ENCODE assay signal across 13 cellular contexts in genomic region chr10:110022716-110023504, GRCh38. TPM values are rescaled to one million over a fixed set of nuclear protein-coding genes. Genes with fewer than 3 reads are reported as not detected.
DNase-seq lines count a peak whose midpoint lies in the region; ATAC-seq and TF ChIP-seq lines count a peak whose summit lies in the region.
"Had no signal": no experiment of that assay in that cellular context is flagged by ENCODE, and none has a peak within 500 bp of the region (broad histone marks: within the 10 kb centered on the region; RNA-seq: fewer than 3 reads in every experiment).

No MANE protein-coding gene starts in this region.

- H3K18ac ChIP-seq in neuronal stem cell (ENCODE audit: low read length) = no peak overlapping the region

- H2AK5ac ChIP-seq in neuronal stem cell (ENCODE audit: low read depth, low read length) = no peak overlapping the region

- H3K27me3 Mint-ChIP-seq in activated B cell treated with CpG ODN at 0.5 μM for 24 hours (no peaks in the 10 kb centered on the region), memory B cell (no peaks in the 10 kb centered on the region)
- H3K27me3 Mint-ChIP-seq: type B pancreatic cell had no signal

- H4K91ac ChIP-seq in neuronal stem cell (ENCODE audit: low read depth, low read length, poor library complexity) = no peak overlapping the region

- no peak for DNase-seq in heart left ventricle
- no peak for DNase-seq in cardiac septum (ENCODE audit: low spot score)
- no peak for DNase-seq in activated B cell treated with CpG ODN at 0.5 μM for 24 hours
- DNase-seq in memory B cell (ENCODE audit: low spot score in 2 of 2) = no peak
- no peak for DNase-seq in neuronal stem cell (ENCODE audit: low spot score)
- DNase-seq: activated CD4-positive, alpha-beta T cell treated with anti-CD3 and anti-CD28 coated beads, Interleukin-2, amount 50 U/mL, for 1 hour; kidney glomerular epithelial cell; SHP77 treated with DMSO at 0.1 percent for 48 hours had no signal

- CTCF ChIA-PET in activated B cell treated with CpG ODN at 0.5 μM for 24 hours (lab: Charles Lee) = no interaction called here

- no peaks in the 10 kb centered on the region for H3K79me1 ChIP-seq in neuronal stem cell (ENCODE audit: low read depth, low read length)

- H2AFZ ChIP-seq in neuronal stem cell (ENCODE audit: low read length) = no peak overlapping the region

- no peak overlapping the region for H2BK5ac ChIP-seq in neuronal stem cell (ENCODE audit: low read length)

- peaks cover 0 to 43% (median 33%) of the 10 kb centered on the region in 12 donors for H3K4me1 ChIP-seq in heart left ventricle
- H3K4me1 ChIP-seq in neuronal stem cell (ENCODE audit: control insufficient read depth in 2 of 2, insufficient read depth in 1 of 2, low read depth in 1 of 2, low read length in 2 of 2) = peaks cover 0 to 2% of the 10 kb centered on the region in 2 donors

- H3K36me3 Mint-ChIP-seq in activated B cell treated with CpG ODN at 0.5 μM for 24 hours (ENCODE audit: low read depth) (no peaks in the 10 kb centered on the region), memory B cell (peaks cover 7% of the 10 kb centered on the region)

- H3K14ac ChIP-seq in neuronal stem cell (ENCODE audit: low read length) = no peak overlapping the region

- H4K8ac ChIP-seq in neuronal stem cell (ENCODE audit: low read depth, low read length) = no peak overlapping the region

- no peak overlapping the region for H2BK12ac ChIP-seq in neuronal stem cell (ENCODE audit: low read length)

- no peak overlapping the region for H3K4me2 ChIP-seq in neuronal stem cell (ENCODE audit: insufficient read depth, low read length, poor library complexity, severe bottlenecking)

- ATAC-seq in heart left ventricle (peak; percentile 17 to 53 (median 22)), activated B cell treated with CpG ODN at 0.5 μM for 24 hours (ENCODE audit: low read depth) (no peak), memory B cell (ENCODE audit: low read depth) (peak; percentile 37), HG02759 (IDR thresholded peaks at IDR 0.05; ENCODE audit: unreplicated experiment) (no peak), HG03520 (IDR thresholded peaks at IDR 0.05; ENCODE audit: unreplicated experiment) (no peak), HG03159 (IDR thresholded peaks at IDR 0.05; ENCODE audit: unreplicated experiment) (no peak)

- H3K36me3 ChIP-seq in heart left ventricle = no peaks in the 10 kb centered on the region
- no peaks in the 10 kb centered on the region for H3K36me3 ChIP-seq in neuronal stem cell (replicated peaks in 1 of 2; ENCODE audit: control insufficient read depth in 2 of 2, insufficient read depth in 2 of 2, low read length in 2 of 2)

- H3K27ac ChIP-seq in heart left ventricle = peak overlapping the region in 1 of 12 donors; percentile 32
- no peak overlapping the region for H3K27ac ChIP-seq in neuronal stem cell (replicated peaks; ENCODE audit: low read length)

- H3K9me3 Mint-ChIP-seq in activated B cell treated with CpG ODN at 0.5 μM for 24 hours (no peaks in the 10 kb centered on the region), memory B cell (no peaks in the 10 kb centered on the region)
- H3K9me3 Mint-ChIP-seq: T-helper 2 cell treated with Interferon-gamma antibody and Interleukin-4, amounts not matched to agents 5 μg/mL and 100 μg/mL, for 36 hours; type B pancreatic cell had no signal

- intact Hi-C loops in heart left ventricle (cut with DNase I) = no loop called here
- intact Hi-C loops in cardiac septum (cut with DNase I) = no loop called here
- intact Hi-C loops in activated B cell treated with CpG ODN at 0.5 μM for 24 hours (cut with micrococcal nuclease) = loop anchor here (1.0 kb wide), 1 partner anchor 9 kb away; no protein-coding TSS in a partner anchor

- H3K9me3 ChIP-seq in heart left ventricle (no peaks in the 10 kb centered on the region), neuronal stem cell (replicated peaks in 1 of 2; ENCODE audit: control insufficient read depth in 2 of 2, insufficient read depth in 1 of 2, low read depth in 1 of 2, low read length in 2 of 2) (no peaks in the 10 kb centered on the region)

- peaks cover 50% of the 10 kb centered on the region for H3K4me1 Mint-ChIP-seq in activated B cell treated with CpG ODN at 0.5 μM for 24 hours
- H3K4me1 Mint-ChIP-seq in memory B cell = peaks cover 26% of the 10 kb centered on the region

- no peak for TF ChIP-seq CTCF in heart left ventricle (IDR thresholded peaks at IDR 0.05)
- TF ChIP-seq CTCF in activated B cell treated with CpG ODN at 0.5 μM for 24 hours (IDR thresholded peaks at IDR 0.05) = no peak

- POLR2A ChIA-PET in activated B cell treated with CpG ODN at 0.5 μM for 24 hours (lab: Charles Lee) = interaction anchor here (0.7 to 1.3 kb wide), 2 partner anchors 11 to 15 kb away, joined by 3 to 6 read pairs; partner anchors contain the start of gene ADD3

- TF ChIP-seq POLR2A in heart left ventricle (IDR thresholded peaks at IDR 0.05) = no peak

- H2BK15ac ChIP-seq in neuronal stem cell (ENCODE audit: low read length) = no peak overlapping the region

- no peak overlapping the region for H3K4ac ChIP-seq in neuronal stem cell (ENCODE audit: low read length)

- no peak overlapping the region for H3K4me3 ChIP-seq in heart left ventricle
- no peak overlapping the region for H3K4me3 ChIP-seq in neuronal stem cell (ENCODE audit: low read length in 2 of 2)

- no peaks in the 10 kb centered on the region for H3K27me3 ChIP-seq in heart left ventricle
- H3K27me3 ChIP-seq in neuronal stem cell (ENCODE audit: control insufficient read depth in 3 of 3, insufficient read depth in 3 of 3, low read depth in 1 of 3, low read length in 3 of 3) = no peaks in the 10 kb centered on the region

- 56 to 65% (median 60%) methylated on average over 2 of the region's 2 CpGs for WGBS in heart left ventricle, 4 donors
- WGBS in neuronal stem cell (ENCODE audit: extremely low coverage in 2 of 2, insufficient read length in 2 of 2, insufficient replicate concordance in 1 of 2), 2 donors = no CpG with 5 or more reads among the region's 2 CpGs

- H3K4me3 Mint-ChIP-seq in activated B cell treated with CpG ODN at 0.5 μM for 24 hours = no peak overlapping the region
- H3K4me3 Mint-ChIP-seq in memory B cell = no peak overlapping the region
- H3K4me3 Mint-ChIP-seq: T-helper 2 cell treated with Interferon-gamma antibody and Interleukin-4, amounts not matched to agents 5 μg/mL and 100 μg/mL, for 36 hours; type B pancreatic cell had no signal

- no peak overlapping the region for H2BK120ac ChIP-seq in neuronal stem cell (ENCODE audit: low read depth, low read length)

- H3K9ac ChIP-seq in neuronal stem cell (ENCODE audit: low read depth, low read length, poor library complexity) = no peak overlapping the region

- H3K23ac ChIP-seq in neuronal stem cell (ENCODE audit: low read depth, low read length, poor library complexity) = no peak overlapping the region

- H3K27ac Mint-ChIP-seq in activated B cell treated with CpG ODN at 0.5 μM for 24 hours = peak overlapping the region; percentile 51
- peak overlapping the region; percentile 29 for H3K27ac Mint-ChIP-seq in memory B cell
- H3K27ac Mint-ChIP-seq: T-helper 2 cell treated with Interferon-gamma antibody and Interleukin-4, amounts not matched to agents 5 μg/mL and 100 μg/mL, for 36 hours; type B pancreatic cell had no signal

RNA-seq across cellular contexts. Expression of gene ADD3, which starts 15.1 kb away (rescaled TPM):
- total RNA-seq in heart left ventricle (100 to 1,000 TPM in 5 of 9 donors, 10 to 100 TPM in 4; 47.9 to 659 (median 103) TPM), cardiac septum (77.2 TPM), activated B cell treated with CpG ODN at 0.5 μM for 24 hours (85.8 and 95.3 TPM in 2 replicates)
- polyA plus RNA-seq in heart left ventricle = 10 to 100 TPM; 28.8 to 51.8 TPM
- polyA plus RNA-seq in neuronal stem cell (2013, experiment 1 of 2) = 59.4 TPM
- 63.0 TPM for polyA plus RNA-seq in neuronal stem cell (2013, experiment 2 of 2)

Comparison
In these comparisons a context has a peak if more than half of its experiments do, and no peak if none do; other contexts are left out.
1. ATAC-seq: peak in heart left ventricle (4 of 4) and memory B cell (single experiment); none in activated B cell treated with CpG ODN at 0.5 μM for 24 hours (single experiment), HG02759 (single experiment), HG03520 (single experiment) and HG03159 (single experiment).